ENCODE assay signal across 20 cellular contexts in genomic region chr6:135906542-135906941, GRCh38. TPM values are rescaled to one million over a fixed set of nuclear protein-coding genes. Genes with fewer than 3 reads are reported as not detected.
DNase-seq lines count a peak whose midpoint lies in the region; ATAC-seq, FAIRE-seq and TF ChIP-seq lines count a peak whose summit lies in the region.
"Had no signal": no experiment of that assay in that cellular context is flagged by ENCODE, and none has a peak within 500 bp of the region (broad histone marks: within the 10 kb centered on the region; RNA-seq: fewer than 3 reads in every experiment).

No MANE protein-coding gene starts in this region.

- H3K9ac ChIP-seq in fibroblast of lung (ENCODE audit: insufficient read depth, low read length) = no peak overlapping the region
- H3K9ac ChIP-seq: KMS-11 had no signal

- H3K27me3 ChIP-seq in RWPE2 (ENCODE audit: insufficient read depth, poor library complexity, severe bottlenecking) = no peaks in the 10 kb centered on the region
- H3K27me3 ChIP-seq in fibroblast of lung (ENCODE audit: control insufficient read depth, insufficient read depth, low read length) = no peaks in the 10 kb centered on the region
- H3K27me3 ChIP-seq in osteoblast (ENCODE audit: insufficient read depth, low read length) = no peaks in the 10 kb centered on the region
- H3K27me3 ChIP-seq: right lobe of liver, upper lobe of left lung had no signal

- TF ChIP-seq POLR2A in GM12891 (IDR thresholded peaks at IDR 0.05; ENCODE audit: low read depth, low read length) = no peak
- TF ChIP-seq POLR2A in lower leg skin (IDR thresholded peaks at IDR 0.05) = no peak

- intact Hi-C loops in lower leg skin (cut with DNase I; ENCODE audit: low total_unique reads) = no loop called here

- DNase-seq in ELR (ENCODE audit: low read depth) = peak; percentile 84
- no peak for DNase-seq in RWPE2 (ENCODE audit: low spot score)
- peak; percentile 43 to 79 for DNase-seq in fibroblast of lung (ENCODE audit: low read depth in 2 of 2)
- peak; percentile 36 for DNase-seq in osteoblast (ENCODE audit: insufficient read length, low spot score, missing footprints)
- DNase-seq in GM12891 (ENCODE audit: insufficient read length, low spot score) = no peak
- no peak for DNase-seq in C1 segment of cervical spinal cord (lab: John Stamatoyannopoulos, UW)
- DNase-seq in NCI-H2029 (lab: John Stamatoyannopoulos, UW) = no peak
- DNase-seq in lower leg skin (ENCODE audit: low spot score in 2 of 2) = no peak
- DNase-seq: activated naive CD8-positive, alpha-beta T cell treated with anti-CD3 and anti-CD28 coated beads, Interleukin-2, amount 10 ng/mL, durations not matched to agents 7 days and 5 days; COR-L47; naive B cell; NCI-H1048; NCI-H2081; NCI-H524 treated with DMSO at 0.1 percent for 48 hours; right lobe of liver; T-helper 9 cell; upper lobe of left lung had no signal

- TF ChIP-seq CTCF in RWPE2 (IDR thresholded peaks at IDR 0.05; ENCODE audit: poor library complexity, severe bottlenecking) (no peak), fibroblast of lung (conservative IDR thresholded peaks at IDR 0.05 in 1 of 2, IDR thresholded peaks at IDR 0.05 in 1 of 2; ENCODE audit: low read depth in 1 of 2, low read length in 2 of 2) (no peak), osteoblast (IDR thresholded peaks at IDR 0.05; ENCODE audit: extremely low read depth, low read depth, low read length) (no peak), lower leg skin (IDR thresholded peaks at IDR 0.05) (no peak)

- no peak for FAIRE-seq in GM12891 (lab: Jason Lieb, UNC)

- H3K79me2 ChIP-seq in fibroblast of lung (ENCODE audit: control insufficient read depth, insufficient read depth, low read length) (no peaks in the 10 kb centered on the region), osteoblast (ENCODE audit: insufficient read depth, low read length) (no peaks in the 10 kb centered on the region)

- WGBS in lower leg skin, 2 donors = 48 to 59% methylated on average over 3 of the region's 3 CpGs

- H3K27ac ChIP-seq in RWPE2 (ENCODE audit: poor library complexity, severe bottlenecking) = peak overlapping the region; percentile 33
- no peak overlapping the region for H3K27ac ChIP-seq in fibroblast of lung (ENCODE audit: insufficient read depth, low read length)
- H3K27ac ChIP-seq in osteoblast (ENCODE audit: low read depth, low read length) = peak overlapping the region; percentile 89
- H3K27ac ChIP-seq: KMS-11, right lobe of liver, upper lobe of left lung had no signal

- no peak overlapping the region for H2AFZ ChIP-seq in fibroblast of lung (ENCODE audit: low read length)
- H2AFZ ChIP-seq in osteoblast (ENCODE audit: low read length) = peak overlapping the region; percentile 84

- no peak overlapping the region for H3K4me2 ChIP-seq in fibroblast of lung (ENCODE audit: extremely low read depth, insufficient read depth, low read length)
- H3K4me2 ChIP-seq in osteoblast (ENCODE audit: insufficient read depth, low read length) = peak overlapping the region; percentile 69
- H3K4me2 ChIP-seq: KMS-11 had no signal

- H3K36me3 ChIP-seq in RWPE2 (ENCODE audit: low read depth) (no peaks in the 10 kb centered on the region), fibroblast of lung (ENCODE audit: control insufficient read depth, insufficient read depth, low read length) (no peaks in the 10 kb centered on the region), osteoblast (ENCODE audit: insufficient read depth, low read length) (no peaks in the 10 kb centered on the region)
- H3K36me3 ChIP-seq: right lobe of liver, upper lobe of left lung had no signal

- H3K4me1 ChIP-seq in RWPE2 (ENCODE audit: insufficient read depth, poor library complexity, severe bottlenecking) (peaks cover 36% of the 10 kb centered on the region), fibroblast of lung (ENCODE audit: control insufficient read depth, extremely low read depth, insufficient read depth, low read length) (peaks cover 11% of the 10 kb centered on the region), osteoblast (ENCODE audit: insufficient read depth, low read length) (peaks cover 49% of the 10 kb centered on the region)

- peak; percentile 73 for ATAC-seq in RWPE2 (ENCODE audit: low read depth)
- ATAC-seq: activated CD4-positive, CD25-positive, alpha-beta regulatory T cell treated with anti-CD3 and anti-CD28 coated beads, Interleukin-2, amount 50 U/mL, for 24 hours; right lobe of liver had no signal

- H3K4me3 ChIP-seq in RWPE2 (ENCODE audit: severe bottlenecking) (no peak overlapping the region), fibroblast of lung (replicated peaks in 1 of 4; ENCODE audit: control extremely low read depth in 1 of 4, insufficient read depth in 1 of 4, low read depth in 3 of 4, low read length in 4 of 4) (no peak overlapping the region), osteoblast (ENCODE audit: insufficient read depth, low read length) (no peak overlapping the region), lower leg skin (ENCODE audit: low read depth, poor library complexity, severe bottlenecking) (no peak overlapping the region)
- H3K4me3 ChIP-seq: lung, right lobe of liver, upper lobe of left lung had no signal

- H3K9me3 ChIP-seq in RWPE2 (ENCODE audit: severe bottlenecking) (no peaks in the 10 kb centered on the region), fibroblast of lung (ENCODE audit: control insufficient read depth, insufficient read depth, low read depth, low read length) (no peaks in the 10 kb centered on the region), osteoblast (ENCODE audit: low read depth, low read length) (no peaks in the 10 kb centered on the region)
- H3K9me3 ChIP-seq: right lobe of liver, upper lobe of left lung had no signal

- H4K20me1 ChIP-seq in fibroblast of lung (ENCODE audit: control insufficient read depth, extremely low read depth, insufficient read depth, low read length) (no peaks in the 10 kb centered on the region), osteoblast (ENCODE audit: insufficient read depth, low read length) (no peaks in the 10 kb centered on the region)

TF ChIP-seq in GM12891, 5 proteins besides CTCF, POLR2A, EP300 and RAD21:
- TF ChIP-seq TAF1 (IDR thresholded peaks at IDR 0.05; ENCODE audit: low read depth, low read length) (no peak), POU2F2 (IDR thresholded peaks at IDR 0.05; ENCODE audit: low read depth, low read length) (no peak), PAX5 (IDR thresholded peaks at IDR 0.05; ENCODE audit: insufficient read depth, low read length, severe bottlenecking) (no peak), SPI1 (IDR thresholded peaks at IDR 0.05; ENCODE audit: low read depth, low read length) (no peak), POLR2AphosphoS5 (IDR thresholded peaks at IDR 0.05; ENCODE audit: low read depth, low read length) (no peak)

RNA-seq across cellular contexts. Expression of gene PDE7B, which starts 55.0 kb away (rescaled TPM):
- total RNA-seq in fibroblast of lung (21.5 and 22.1 TPM in 2 replicates), osteoblast (25.3 and 33.9 TPM in 2 replicates), lower leg skin (1 to 10 TPM in 2 of 4 donors, under 1 TPM in 2; 0.30 to 1.5 (median 0.89) TPM)
- polyA plus RNA-seq in fibroblast of lung = 7.9 and 14.2 TPM in 2 replicates
- polyA plus RNA-seq in fibroblast of lung (2012) = 5.9 and 8.1 TPM in 2 replicates
- polyA minus RNA-seq in fibroblast of lung (ENCODE audit: low replicate concordance) = 2.7 and 26.0 TPM in 2 replicates
- polyA plus RNA-seq in GM12891 (2012; ENCODE audit: low read depth, missing spikeins) = 0.05 TPM

Comparison
In these comparisons a context has a peak if more than half of its experiments do, and no peak if none do; other contexts are left out.
1. DNase-seq: peak in ELR (single experiment), fibroblast of lung (2 of 2) and osteoblast (single experiment); none in RWPE2 (single experiment), GM12891 (single experiment), C1 segment of cervical spinal cord (0 of 14), NCI-H2029 (single experiment) and lower leg skin (0 of 2).